Comparison of ENCODE assay signal across 11 cellular contexts in genomic region chr17:45722161-45722560, GRCh38.
A peak's percentile ranks its signal among the peaks of the same experiment; 100 is the strongest.
DNase-seq lines count a peak whose midpoint lies in the region; ATAC-seq, FAIRE-seq and TF ChIP-seq lines count a peak whose summit lies in the region.
"Had no signal": no experiment of that assay in that cellular context is flagged by ENCODE, and none has a peak within 500 bp of the region (broad histone marks: within the 10 kb centered on the region; RNA-seq: fewer than 3 reads in every experiment).

No MANE protein-coding gene starts in this region.

- ATAC-seq in HepG2 (peak; percentile 99), mucosa of descending colon (no peak), upper lobe of right lung (no peak), HG02973 (IDR thresholded peaks at IDR 0.05; ENCODE audit: unreplicated experiment) (no peak)

- H3K36me3 ChIP-seq in BE2C = no peaks in the 10 kb centered on the region
- no peaks in the 10 kb centered on the region for H3K36me3 ChIP-seq in WERI-Rb-1
- no peaks in the 10 kb centered on the region for H3K36me3 ChIP-seq in HepG2 (replicated peaks in 1 of 2; ENCODE audit: control insufficient read depth in 1 of 2, insufficient read depth in 2 of 2, low read length in 2 of 2)
- H3K36me3 ChIP-seq in mucosa of descending colon (ENCODE audit: low read depth) = no peaks in the 10 kb centered on the region
- H3K36me3 ChIP-seq in upper lobe of right lung = no peaks in the 10 kb centered on the region
- H3K36me3 ChIP-seq: esophagus squamous epithelium, pancreas had no signal

- no TSS peak for BruUV-seq in HepG2 (replicated peaks; lab: Mats Ljungman, UMichigan)

- no peak overlapping the region for H3K4me3 ChIP-seq in BE2C (ENCODE audit: low read depth, low read length)
- no peak overlapping the region for H3K4me3 ChIP-seq in WERI-Rb-1 (ENCODE audit: low read depth, low read length)
- H3K4me3 ChIP-seq in HepG2 (replicated peaks in 1 of 3; ENCODE audit: insufficient read depth in 1 of 3, low read depth in 2 of 3, low read length in 3 of 3) = no peak overlapping the region
- H3K4me3 ChIP-seq in mucosa of descending colon = no peak overlapping the region
- H3K4me3 ChIP-seq in upper lobe of right lung = no peak overlapping the region
- H3K4me3 ChIP-seq: esophagus squamous epithelium, pancreas had no signal

- TF ChIP-seq CTCF in BE2C (IDR thresholded peaks at IDR 0.05; ENCODE audit: low read depth, low read length) (peak; percentile 72), WERI-Rb-1 (IDR thresholded peaks at IDR 0.05; ENCODE audit: low read depth, low read length) (peak; percentile 97), HepG2 (CRISPR knock-in tag; IDR thresholded peaks at IDR 0.05) (peak; percentile 80), mucosa of descending colon (IDR thresholded peaks at IDR 0.05) (no peak), upper lobe of right lung (IDR thresholded peaks at IDR 0.05) (no peak)

- in situ Hi-C loops in HepG2 (cut with HindIII; ENCODE audit: extremely low pct_ligation_motif_present, low pct_unique_long_range_greater_than_20kb) = no loop called here

- CTCF ChIA-PET in HepG2 (lab: Yijun Ruan, JAX; ENCODE audit: low intra/inter-chr PET ratio, low total read pairs) = interaction anchor here (1.9 kb wide), 1 partner anchor 110 kb away, joined by 11 read pairs; no protein-coding TSS in a partner anchor

- no peak overlapping the region for H3K27ac ChIP-seq in WERI-Rb-1
- H3K27ac ChIP-seq in HepG2 (ENCODE audit: extremely low read length, insufficient read depth, low read length) = no peak overlapping the region
- no peak overlapping the region for H3K27ac ChIP-seq in upper lobe of right lung
- H3K27ac ChIP-seq: esophagus squamous epithelium, pancreas had no signal

- DNase-seq in BE2C (peak; percentile 57), HuH-7.5 (ENCODE audit: low spot score) (peak; percentile 50), WERI-Rb-1 (peak; percentile 92), HepG2 (ENCODE audit: low spot score) (peak; percentile 58), mucosa of descending colon (no peak), upper lobe of right lung (no peak), GM12891 (ENCODE audit: insufficient read length, low spot score) (no peak)
- DNase-seq: esophagus squamous epithelium; pancreas; stimulated activated naive CD4-positive, alpha-beta T cell had no signal

- no peak for TF ChIP-seq POLR2A in HepG2 (IDR thresholded peaks at IDR 0.05; ENCODE audit: insufficient read depth in 1 of 2, low read depth in 2 of 2, low read length in 2 of 2)
- no peak for TF ChIP-seq POLR2A in GM12891 (IDR thresholded peaks at IDR 0.05; ENCODE audit: low read depth, low read length)

- H3K4me1 ChIP-seq in BE2C (no peaks in the 10 kb centered on the region), HepG2 (ENCODE audit: insufficient read depth, low read length) (no peaks in the 10 kb centered on the region), mucosa of descending colon (ENCODE audit: low read depth) (no peaks in the 10 kb centered on the region), upper lobe of right lung (no peaks in the 10 kb centered on the region)
- H3K4me1 ChIP-seq: esophagus squamous epithelium, pancreas had no signal

- H4K20me1 ChIP-seq in HepG2 (ENCODE audit: insufficient read depth, low read length) = no peaks in the 10 kb centered on the region

- TF ChIP-seq EP300 in HepG2 (IDR thresholded peaks at IDR 0.05; ENCODE audit: low read depth in 2 of 2, low read length in 2 of 2) = no peak
- TF ChIP-seq EP300 in HepG2 (CRISPR knock-in tag; IDR thresholded peaks at IDR 0.05; ENCODE audit: borderline replicate concordance) = no peak

- H3K27me3 ChIP-seq in BE2C (peaks cover 11% of the 10 kb centered on the region), WERI-Rb-1 (ENCODE audit: insufficient read depth, low read depth, severe bottlenecking) (no peaks in the 10 kb centered on the region), HepG2 (ENCODE audit: control insufficient read depth in 1 of 2, insufficient read depth in 2 of 2, low read length in 2 of 2) (peaks cover 2 to 50% of the 10 kb centered on the region in 2 experiments; a peak in 4 of 5 replicates), upper lobe of right lung (peaks cover under 1% of the 10 kb centered on the region)
- H3K27me3 ChIP-seq: pancreas had no signal

- H3K9me3 ChIP-seq in BE2C = no peaks in the 10 kb centered on the region
- H3K9me3 ChIP-seq in WERI-Rb-1 (ENCODE audit: severe bottlenecking) = peaks cover 3% of the 10 kb centered on the region
- no peaks in the 10 kb centered on the region for H3K9me3 ChIP-seq in HepG2 (ENCODE audit: low read length)
- no peaks in the 10 kb centered on the region for H3K9me3 ChIP-seq in mucosa of descending colon
- no peaks in the 10 kb centered on the region for H3K9me3 ChIP-seq in upper lobe of right lung
- H3K9me3 ChIP-seq: pancreas had no signal

- TF ChIP-seq RAD21 in HepG2 (CRISPR knock-in tag; IDR thresholded peaks at IDR 0.05) = peak; percentile 84

- no peak overlapping the region for H3K9ac ChIP-seq in HepG2 (ENCODE audit: insufficient read depth, low read depth, low read length)

- no peaks in the 10 kb centered on the region for H3K79me2 ChIP-seq in HepG2 (ENCODE audit: insufficient read depth, low read length)

- 0% methylated on average over 2 of the region's 7 CpGs for WGBS in HepG2 (ENCODE audit: low lambda C conversion rate)

- no peak overlapping the region for H3K4me2 ChIP-seq in HepG2 (ENCODE audit: low read depth, low read length)

- FAIRE-seq in HepG2 (lab: Jason Lieb, UNC) (peak; percentile 80), GM12891 (lab: Jason Lieb, UNC) (no peak)
- FAIRE-seq: pancreas had no signal

- POLR2A ChIA-PET in HepG2 (lab: Yijun Ruan, JAX) = no interaction called here

- intact Hi-C loops in HepG2 (cut with micrococcal nuclease; ENCODE audit: unreplicated experiment) = loop anchor here (1.0 kb wide), 2 partner anchors 110 to 130 kb away; no protein-coding TSS in a partner anchor
- intact Hi-C loops in mucosa of descending colon (cut with DNase I, micrococcal nuclease) = no loop called here
- intact Hi-C loops in upper lobe of right lung (cut with DNase I) = no loop called here

- no peak overlapping the region for H2AFZ ChIP-seq in HepG2 (ENCODE audit: low read length)

TF ChIP-seq in HepG2, 621 proteins besides CTCF, POLR2A, EP300 and RAD21 (continues in another document):
- TF ChIP-seq ERF (CRISPR knock-in tag; IDR thresholded peaks at IDR 0.05) (0 out of 2 replicates have a peak, but pooled peaks have one; percentile 39), FOSL2 (CRISPR knock-in tag; IDR thresholded peaks at IDR 0.05) (0 out of 2 replicates have a peak, but pooled peaks have one; percentile 6), EZH2 (conservative IDR thresholded peaks at IDR 0.05; ENCODE audit: low read depth, low read length) (0 out of 2 replicates have a peak, but pooled peaks have one; percentile 57), FIP1L1 (IDR thresholded peaks at IDR 0.05; ENCODE audit: borderline replicate concordance, insufficient read depth, low read depth, low read length) (no peak), RFXAP (CRISPR knock-in tag; IDR thresholded peaks at IDR 0.05; ENCODE audit: borderline replicate concordance) (no peak), ZNF501 (CRISPR knock-in tag; IDR thresholded peaks at IDR 0.05) (0 out of 2 replicates have a peak, but pooled peaks have one; percentile 14)

TF ChIP-seq in GM12891, 5 proteins besides CTCF, POLR2A, EP300 and RAD21:
- TF ChIP-seq SPI1 (IDR thresholded peaks at IDR 0.05; ENCODE audit: low read depth, low read length) (no peak), PAX5 (IDR thresholded peaks at IDR 0.05; ENCODE audit: insufficient read depth, low read length, severe bottlenecking) (no peak), POU2F2 (IDR thresholded peaks at IDR 0.05; ENCODE audit: low read depth, low read length) (no peak), POLR2AphosphoS5 (IDR thresholded peaks at IDR 0.05; ENCODE audit: low read depth, low read length) (no peak), TAF1 (IDR thresholded peaks at IDR 0.05; ENCODE audit: low read depth, low read length) (no peak)

Comparison
In these comparisons a context has a peak if more than half of its experiments do, and no peak if none do; other contexts are left out.
1. DNase-seq: peak in BE2C (single experiment), HuH-7.5 (single experiment), WERI-Rb-1 (single experiment) and HepG2 (single experiment); none in mucosa of descending colon (0 of 3), upper lobe of right lung (single experiment) and GM12891 (single experiment).
2. CTCF ChIP-seq: peak in BE2C (single experiment), WERI-Rb-1 (single experiment) and HepG2 (single experiment); none in mucosa of descending colon (single experiment) and upper lobe of right lung (single experiment).